Comparison of ENCODE assay signal across 13 cellular contexts in genomic region chr5:74686962-74687751, GRCh38. TPM values are rescaled to one million over a fixed set of nuclear protein-coding genes. Genes with fewer than 3 reads are reported as not detected.
A peak's percentile ranks its signal among the peaks of the same experiment; 100 is the strongest.
DNase-seq lines count a peak whose midpoint lies in the region; ATAC-seq and TF ChIP-seq lines count a peak whose summit lies in the region.
"Had no signal": no experiment of that assay in that cellular context is flagged by ENCODE, and none has a peak within 500 bp of the region (broad histone marks: within the 10 kb centered on the region; RNA-seq: fewer than 3 reads in every experiment).

No MANE protein-coding gene starts in this region.

- H3K4me1 Mint-ChIP-seq in CD4-positive, alpha-beta memory T cell, result peaks cover 22 to 35% (median 27%) of the 10 kb centered on the region in 4 donors
- H3K4me1 Mint-ChIP-seq in HFFc6 (ENCODE audit: low read depth) (peaks cover 44% of the 10 kb centered on the region), memory B cell (peaks cover 17% of the 10 kb centered on the region)

- H3K36me3 Mint-ChIP-seq in CD4-positive, alpha-beta memory T cell, result peaks cover 14 to 28% of the 10 kb centered on the region in 2 donors
- H3K36me3 Mint-ChIP-seq in HFFc6 (ENCODE audit: low read depth) (peaks cover 18% of the 10 kb centered on the region; the same call in 1 of the 2 replicates), memory B cell (peaks cover 12% of the 10 kb centered on the region)

- H3K9me3 ChIP-seq in CD4-positive, alpha-beta memory T cell (ENCODE audit: control insufficient read depth in 1 of 2, low read length in 2 of 2), result no peaks in the 10 kb centered on the region

- ATAC-seq in memory B cell (ENCODE audit: low read depth) (no peak), GM21360 (IDR thresholded peaks at IDR 0.05; ENCODE audit: unreplicated experiment) (no peak)

- H3K27me3 Mint-ChIP-seq in CD4-positive, alpha-beta memory T cell, result no peaks in the 10 kb centered on the region
- no peaks in the 10 kb centered on the region; the same call in none of the 2 replicates for H3K27me3 Mint-ChIP-seq in HFFc6 (ENCODE audit: insufficient read depth)
- no peaks in the 10 kb centered on the region for H3K27me3 Mint-ChIP-seq in memory B cell

- H3K9me3 Mint-ChIP-seq in CD4-positive, alpha-beta memory T cell, result peaks cover 0 to 2% (median 0%) of the 10 kb centered on the region in 8 donors
- H3K9me3 Mint-ChIP-seq in HFFc6 (no peaks in the 10 kb centered on the region), memory B cell (no peaks in the 10 kb centered on the region)

- no peaks in the 10 kb centered on the region for H3K27me3 ChIP-seq in CD4-positive, alpha-beta memory T cell (ENCODE audit: insufficient read depth, low read length)
- no peaks in the 10 kb centered on the region for H3K27me3 ChIP-seq in brain microvascular endothelial cell (replicated peaks)

- peak overlapping the region in 5 of 8 donors; percentile 1 to 91 (median 86) for H3K4me3 Mint-ChIP-seq in CD4-positive, alpha-beta memory T cell
- peak overlapping the region; percentile 86 for H3K4me3 Mint-ChIP-seq in HFFc6
- H3K4me3 Mint-ChIP-seq in memory B cell, result no peak overlapping the region

- DNase-seq in CD4-positive, alpha-beta memory T cell, result no peak
- peak; percentile 18 for DNase-seq in HFFc6
- DNase-seq in brain microvascular endothelial cell, result no peak
- no peak for DNase-seq in memory B cell (ENCODE audit: low spot score in 2 of 2)
- no peak for DNase-seq in NCI-H1694 treated with DMSO at 0.1 percent for 48 hours (lab: John Stamatoyannopoulos, UW)
- DNase-seq in NCI-H1092 treated with DMSO at 0.1 percent for 48 hours (lab: John Stamatoyannopoulos, UW), result no peak
- no peak for DNase-seq in cardiac septum (ENCODE audit: low spot score)
- DNase-seq: activated CD8-positive, alpha-beta memory T cell treated with anti-CD3 and anti-CD28 coated beads, Interleukin-2, amount 50 U/mL, for 48 hours; cerebellar nuclear complex; DMS79; NCI-H69; stimulated activated CD8-positive, alpha-beta memory T cell treated with anti-CD3 and anti-CD28 coated beads, Interleukin-4, amount 100 ng/mL, for 48 hours had no signal

- intact Hi-C loops in CD4-positive, alpha-beta memory T cell (cut with micrococcal nuclease), result no loop called here
- intact Hi-C loops in cardiac septum (cut with DNase I), result no loop called here

- no peak overlapping the region for H3K27ac ChIP-seq in CD4-positive, alpha-beta memory T cell (ENCODE audit: low read depth, low read length)
- no peak overlapping the region for H3K27ac ChIP-seq in brain microvascular endothelial cell

- in situ Hi-C loops in brain microvascular endothelial cell (cut with HindIII; ENCODE audit: low pct_ligation_motif_present, low sequenced_read_pairs), result no loop called here

- H3K27ac Mint-ChIP-seq in CD4-positive, alpha-beta memory T cell, result peak overlapping the region in 5 of 7 donors; percentile 29 to 92 (median 55)
- H3K27ac Mint-ChIP-seq in HFFc6 (peak overlapping the region; percentile 7), memory B cell (peak overlapping the region; percentile 59)

- CTCF ChIA-PET in CD4-positive, alpha-beta memory T cell (lab: Charles Lee; ENCODE audit: partially characterized antibody), result interaction anchor here (1.2 kb wide), 1 partner anchor 14 kb away, joined by 3 read pairs; no protein-coding TSS in a partner anchor

- TF ChIP-seq CTCF in HFFc6 (IDR thresholded peaks at IDR 0.05), result no peak
- TF ChIP-seq CTCF in brain microvascular endothelial cell (IDR thresholded peaks at IDR 0.05; ENCODE audit: low read depth, low read length, missing control alignments), result no peak

- peaks cover 26% of the 10 kb centered on the region for H3K4me1 ChIP-seq in CD4-positive, alpha-beta memory T cell (ENCODE audit: insufficient read depth, low read length)

- POLR2A ChIA-PET in CD4-positive, alpha-beta memory T cell (lab: Charles Lee; ENCODE audit: partially characterized antibody), result no interaction called here

- peak overlapping the region in 1 of 2 donors; percentile 46 for H3K4me3 ChIP-seq in CD4-positive, alpha-beta memory T cell (ENCODE audit: low read length in 2 of 2)
- H3K4me3 ChIP-seq in brain microvascular endothelial cell (ENCODE audit: low read depth, low read length), result peak overlapping the region; percentile 9

- peaks cover 5% of the 10 kb centered on the region for H3K36me3 ChIP-seq in CD4-positive, alpha-beta memory T cell (ENCODE audit: insufficient read depth, low read length)
- H3K36me3 ChIP-seq in brain microvascular endothelial cell (replicated peaks), result peaks cover 11% of the 10 kb centered on the region

RNA-seq across cellular contexts. Expression of gene HEXB, which starts 2.1 kb away (rescaled TPM):
- 10 to 100 TPM; 62.3 to 70.9 TPM for total RNA-seq in CD4-positive, alpha-beta memory T cell
- polyA plus RNA-seq in CD4-positive, alpha-beta memory T cell, result 100 to 1,000 TPM in 1 of 2 donors, 10 to 100 TPM in 1; 92.6 to 200 TPM
- 100 to 1,000 TPM; 128 to 170 (median 151) TPM for total RNA-seq in HFFc6 (2021; fragmentation: NEBNext Ultra II Directional; extraction: Animal tissue kit (Norgen Biotek cat#: 25700))
- total RNA-seq in cardiac septum, result 90.6 TPM

RNA-seq across cellular contexts. Expression of gene ENC1, which starts 46.6 kb away (rescaled TPM):
- total RNA-seq in CD4-positive, alpha-beta memory T cell, result under 1 TPM; 0.61 to 0.84 TPM
- polyA plus RNA-seq in CD4-positive, alpha-beta memory T cell, result under 1 TPM; 0.10 to 0.75 TPM
- total RNA-seq in HFFc6 (2021; fragmentation: NEBNext Ultra II Directional; extraction: Animal tissue kit (Norgen Biotek cat#: 25700)), result 10 to 100 TPM; 22.6 to 56.4 (median 25.4) TPM
- total RNA-seq in cardiac septum, result 6.6 TPM

Comparison
In these comparisons a context has a peak if more than half of its experiments do, and no peak if none do; other contexts are left out.
1. H3K27ac Mint-ChIP-seq: peak in every context shown above with its lines; median percentile 59 in memory B cell; 55 in CD4-positive, alpha-beta memory T cell; 7 in HFFc6.